ENCODE assay signal across 24 cellular contexts in genomic region chr21:33780631-33781030, GRCh38.
DNase-seq lines count a peak whose midpoint lies in the region; TF ChIP-seq lines count a peak whose summit lies in the region.
"Had no signal": no experiment of that assay in that cellular context is flagged by ENCODE, and none has a peak within 500 bp of the region (broad histone marks: within the 10 kb centered on the region; RNA-seq: fewer than 3 reads in every experiment).

No MANE protein-coding gene starts in this region.

- no peak overlapping the region for H3K27ac Mint-ChIP-seq in HFFc6
- H3K27ac Mint-ChIP-seq: activated CD8-positive, alpha-beta T cell treated with anti-CD3 and anti-CD28 coated beads for 36 hours; activated T-helper 1 cell treated with anti-CD3 and anti-CD28 coated beads, Interleukin-12 subunit alpha, Interleukin-12 subunit beta, Interleukin-2, Interleukin-4 antibody, amounts not matched to agents 30 ng/mL and 10 ng/mL and 1 ng/mL, durations not matched to agents 14 hours and 24 hours and 36 hours; CD14-positive monocyte; H9 had no signal

- in situ Hi-C loops in astrocyte of the spinal cord (cut with HindIII; ENCODE audit: low sequenced_read_pairs) (no loop called here), G401 (cut with HindIII; ENCODE audit: low sequenced_read_pairs) (no loop called here)

- no peaks in the 10 kb centered on the region for H3K27me3 Mint-ChIP-seq in HFFc6 (ENCODE audit: insufficient read depth)
- H3K27me3 Mint-ChIP-seq: activated CD8-positive, alpha-beta T cell treated with anti-CD3 and anti-CD28 coated beads for 36 hours had no signal

- H3K9me3 Mint-ChIP-seq in HFFc6: peaks cover 9% of the 10 kb centered on the region

- peaks cover 26% of the 10 kb centered on the region for H3K36me3 Mint-ChIP-seq in HFFc6 (ENCODE audit: low read depth)

- peak; percentile 11 for DNase-seq in HFFc6
- peak; percentile 44 for DNase-seq in astrocyte of the spinal cord (ENCODE audit: low read depth, low spot score)
- peak; percentile 12 for DNase-seq in glomerular visceral epithelial cell (ENCODE audit: extremely low spot score)
- DNase-seq in NCI-H187 treated with DMSO at 0.1 percent for 48 hours (lab: John Stamatoyannopoulos, UW): no peak
- no peak for DNase-seq in G401 (ENCODE audit: low spot score)
- DNase-seq in GM19238 (ENCODE audit: insufficient read length, low spot score): no peak
- no peak for DNase-seq in stimulated activated naive CD4-positive, alpha-beta T cell (lab: John Stamatoyannopoulos, UW)
- DNase-seq: activated CD8-positive, alpha-beta memory T cell treated with anti-CD3 and anti-CD28 coated beads, Interleukin-2, amount 50 U/mL, for 48 hours; activated CD8-positive, alpha-beta T cell treated with anti-CD3 and anti-CD28 coated beads for 36 hours; activated naive CD4-positive, alpha-beta T cell treated with Interleukin-2 at 50 U/mL for 16 hours; brain microvascular endothelial cell; DMS79 treated with DMSO at 0.1 percent for 48 hours; glutamatergic neuron; H9; left ventricle myocardium inferior; mesendoderm; NCI-H1436; NCI-H226; NCI-H526 treated with DMSO at 0.1 percent for 48 hours; SHP77 treated with DMSO at 0.1 percent for 48 hours; stimulated activated CD4-positive, alpha-beta T cell treated with anti-CD3 and anti-CD28 coated beads, Interleukin-4, amount 100 ng/mL, for 24 hours had no signal

- peaks cover 29% of the 10 kb centered on the region for H3K4me1 Mint-ChIP-seq in HFFc6 (ENCODE audit: low read depth)
- H3K4me1 Mint-ChIP-seq: CD14-positive monocyte, H9 had no signal

- H3K4me3 Mint-ChIP-seq in HFFc6: no peak overlapping the region
- H3K4me3 Mint-ChIP-seq: activated CD8-positive, alpha-beta T cell treated with anti-CD3 and anti-CD28 coated beads for 36 hours; activated T-helper 1 cell treated with anti-CD3 and anti-CD28 coated beads, Interleukin-12 subunit alpha, Interleukin-12 subunit beta, Interleukin-2, Interleukin-4 antibody, amounts not matched to agents 30 ng/mL and 10 ng/mL and 1 ng/mL, durations not matched to agents 14 hours and 24 hours and 36 hours; CD14-positive monocyte; H9 had no signal

- TF ChIP-seq CTCF in HFFc6 (IDR thresholded peaks at IDR 0.05) (no peak), astrocyte of the spinal cord (IDR thresholded peaks at IDR 0.05; ENCODE audit: low read depth, low read length) (no peak)

- H3K4me3 ChIP-seq in astrocyte of the spinal cord (ENCODE audit: low read depth, low read length): no peak overlapping the region
- H3K4me3 ChIP-seq: left ventricle myocardium inferior, tibial nerve had no signal

Comparison
In these comparisons a context has a peak if more than half of its experiments do, and no peak if none do; other contexts are left out.
1. DNase-seq: peak in HFFc6 (single experiment), astrocyte of the spinal cord (single experiment) and glomerular visceral epithelial cell (single experiment); none in NCI-H187 treated with DMSO at 0.1 percent for 48 hours (single experiment), G401 (single experiment), GM19238 (single experiment) and stimulated activated naive CD4-positive, alpha-beta T cell (0 of 6).